8 cellular contexts compared by ENCODE assay signal in the genomic region with DNA sequence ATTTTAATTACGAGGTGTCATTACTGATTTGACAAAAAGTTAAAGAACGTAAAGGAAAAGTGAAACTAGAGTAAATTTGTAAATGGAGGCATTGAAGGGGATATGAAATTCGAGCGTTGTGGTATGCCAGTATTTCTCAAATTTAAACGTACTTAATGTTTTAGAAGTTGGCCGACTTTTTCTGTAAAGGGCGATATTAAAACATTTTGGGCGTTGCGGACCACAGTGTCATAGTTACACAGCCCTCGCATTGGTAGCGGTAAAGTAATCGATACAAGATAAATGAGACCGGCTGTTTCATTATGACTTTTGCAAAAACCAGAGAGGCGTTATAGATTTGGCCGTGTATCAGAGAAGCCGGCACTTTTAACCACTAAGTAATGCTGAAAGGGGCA. TPM values are rescaled to one million over a fixed set of nuclear protein-coding genes. Genes with fewer than 3 reads are reported as not detected.
DNase-seq lines count a peak whose midpoint lies in the region; ATAC-seq and TF ChIP-seq lines count a peak whose summit lies in the region.

No MANE protein-coding gene starts in this region.

- TF ChIP-seq CTCF in Peyer's patch (IDR thresholded peaks at IDR 0.05) (no peak), progenitor cell of endocrine pancreas (IDR thresholded peaks at IDR 0.05; ENCODE audit: unreplicated experiment) (no peak), GM10266 (IDR thresholded peaks at IDR 0.05; ENCODE audit: control insufficient read depth, insufficient read depth, low read depth, missing control alignments) (no peak)

- no peaks in the 10 kb centered on the region for H3K9me3 Mint-ChIP-seq in CD4-positive, CD25-positive, alpha-beta regulatory T cell
- H3K9me3 Mint-ChIP-seq in progenitor cell of endocrine pancreas (ENCODE audit: low read depth), result no peaks in the 10 kb centered on the region

- peak overlapping the region; percentile 99 for H3K4me3 ChIP-seq in CD4-positive, CD25-positive, alpha-beta regulatory T cell (ENCODE audit: low read depth, low read length)
- H3K4me3 ChIP-seq in Peyer's patch, result peak overlapping the region; percentile 46 to 67 (median 55)
- peak overlapping the region; percentile 40 to 55 for H3K4me3 ChIP-seq in esophagus (ENCODE audit: low read depth in 1 of 2, low read length in 2 of 2)

- peak overlapping the region; percentile 87 to 98 (median 92) for H3K4me3 Mint-ChIP-seq in CD4-positive, CD25-positive, alpha-beta regulatory T cell
- H3K4me3 Mint-ChIP-seq in progenitor cell of endocrine pancreas (ENCODE audit: low read depth), result peak overlapping the region; percentile 92

- peaks cover 4 to 37% (median 25%) of the 10 kb centered on the region in 4 donors for H3K4me1 Mint-ChIP-seq in CD4-positive, CD25-positive, alpha-beta regulatory T cell
- peaks cover 29% of the 10 kb centered on the region for H3K4me1 Mint-ChIP-seq in progenitor cell of endocrine pancreas (ENCODE audit: low read depth)

- WGBS in esophagus, 2 donors, result 1% methylated on average over 16 of the region's 16 CpGs

- DNase-seq in CD4-positive, CD25-positive, alpha-beta regulatory T cell, result no peak
- DNase-seq in Peyer's patch (no peak), progenitor cell of endocrine pancreas (ENCODE audit: low spot score, unreplicated experiment) (no peak), GM10266 (ENCODE audit: extremely low spot score) (no peak)
- DNase-seq in activated effector memory CD4-positive, alpha-beta T cell treated with Interleukin-2 at 50 U/mL for 16 hours, result no peak

- peak overlapping the region; percentile 97 for H3K27ac ChIP-seq in CD4-positive, CD25-positive, alpha-beta regulatory T cell (ENCODE audit: insufficient read depth, low read length, poor library complexity, severe bottlenecking)
- H3K27ac ChIP-seq in Peyer's patch (peak overlapping the region; percentile 88 to 92 (median 90)), esophagus (ENCODE audit: low read depth in 2 of 2, low read length in 1 of 2) (peak overlapping the region; percentile 89 to 97)

- no peaks in the 10 kb centered on the region for H3K27me3 Mint-ChIP-seq in CD4-positive, CD25-positive, alpha-beta regulatory T cell
- H3K27me3 Mint-ChIP-seq in progenitor cell of endocrine pancreas, result no peaks in the 10 kb centered on the region

- H3K9me3 ChIP-seq in CD4-positive, CD25-positive, alpha-beta regulatory T cell (ENCODE audit: control insufficient read depth in 2 of 2, low read length in 2 of 2), result no peaks in the 10 kb centered on the region
- H3K9me3 ChIP-seq in Peyer's patch, result no peaks in the 10 kb centered on the region
- H3K9me3 ChIP-seq in esophagus (ENCODE audit: control insufficient read depth in 2 of 2, insufficient read depth in 1 of 2, low read depth in 1 of 2, low read length in 1 of 2), result no peaks in the 10 kb centered on the region

- H3K36me3 ChIP-seq in CD4-positive, CD25-positive, alpha-beta regulatory T cell (ENCODE audit: control insufficient read depth, insufficient read depth, low read length), result no peaks in the 10 kb centered on the region
- H3K36me3 ChIP-seq in Peyer's patch, result no peaks in the 10 kb centered on the region
- H3K36me3 ChIP-seq in esophagus (ENCODE audit: control insufficient read depth in 2 of 2, insufficient read depth in 2 of 2, low read length in 1 of 2), result no peaks in the 10 kb centered on the region

- H3K36me3 Mint-ChIP-seq in CD4-positive, CD25-positive, alpha-beta regulatory T cell, result no peaks in the 10 kb centered on the region
- H3K36me3 Mint-ChIP-seq in progenitor cell of endocrine pancreas (ENCODE audit: insufficient read depth), result no peaks in the 10 kb centered on the region

- peak overlapping the region; percentile 97 to 98 (median 98) for H3K27ac Mint-ChIP-seq in CD4-positive, CD25-positive, alpha-beta regulatory T cell
- H3K27ac Mint-ChIP-seq in progenitor cell of endocrine pancreas, result peak overlapping the region; percentile 98

- H3K4me1 ChIP-seq in CD4-positive, CD25-positive, alpha-beta regulatory T cell (ENCODE audit: control insufficient read depth, insufficient read depth, low read length, poor library complexity, severe bottlenecking), result peaks cover 31% of the 10 kb centered on the region
- H3K4me1 ChIP-seq in Peyer's patch (peaks cover 0 to under 1% (median 0%) of the 10 kb centered on the region in 4 donors), esophagus (ENCODE audit: control insufficient read depth in 2 of 2, insufficient read depth in 2 of 2, low read length in 1 of 2) (no peaks in the 10 kb centered on the region)

- no peaks in the 10 kb centered on the region for H3K27me3 ChIP-seq in CD4-positive, CD25-positive, alpha-beta regulatory T cell (ENCODE audit: control insufficient read depth, insufficient read depth, low read length)
- H3K27me3 ChIP-seq in Peyer's patch, result no peaks in the 10 kb centered on the region
- H3K27me3 ChIP-seq in esophagus (ENCODE audit: control insufficient read depth in 1 of 2, insufficient read depth in 2 of 2, low read length in 2 of 2), result no peaks in the 10 kb centered on the region

- TF ChIP-seq POLR2A in Peyer's patch (IDR thresholded peaks at IDR 0.05), result no peak

- ATAC-seq in CD4-positive, CD25-positive, alpha-beta regulatory T cell (ENCODE audit: low read depth in 2 of 2), result peak; percentile 19 to 21
- peak; percentile 14 for ATAC-seq in GM21619 (IDR thresholded peaks at IDR 0.05; ENCODE audit: unreplicated experiment)
- no peak for ATAC-seq in HG03342 (IDR thresholded peaks at IDR 0.05; ENCODE audit: unreplicated experiment)

RNA-seq across cellular contexts. Expression of gene OR2B2, which starts 39.6 kb away (rescaled TPM):
- not detected for total RNA-seq in CD4-positive, CD25-positive, alpha-beta regulatory T cell
- polyA plus RNA-seq in CD4-positive, CD25-positive, alpha-beta regulatory T cell, result not detected
- not detected for total RNA-seq in Peyer's patch
- not detected for polyA plus RNA-seq in esophagus
- not detected in 2 replicates for total RNA-seq in progenitor cell of endocrine pancreas

Comparison
In these comparisons a context has a peak if more than half of its experiments do, and no peak if none do; other contexts are left out.
1. H3K4me3 ChIP-seq: peak in every context shown above with its lines; median percentile 99 in CD4-positive, CD25-positive, alpha-beta regulatory T cell; 55 in Peyer's patch; 48 in esophagus.